Comparison of ENCODE assay signal across 19 cellular contexts in the genomic region with DNA sequence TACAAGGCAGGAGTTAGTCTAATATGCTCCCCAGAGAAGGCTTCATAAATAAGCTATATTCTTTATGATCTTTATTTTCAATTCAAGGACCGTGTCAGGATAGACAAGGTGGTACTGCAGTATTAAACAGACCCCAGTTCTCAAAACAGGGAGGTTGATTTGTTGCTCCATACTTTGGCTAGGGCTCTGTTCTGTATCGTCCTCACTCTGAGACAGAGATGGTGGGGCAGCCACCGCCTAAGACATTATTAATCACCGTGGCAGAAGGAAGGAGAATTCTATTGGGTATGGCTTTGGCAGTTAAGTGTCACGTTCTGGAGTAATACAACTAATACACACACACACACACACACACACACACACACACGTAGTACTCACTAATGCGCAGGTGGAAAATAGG.
"Had no signal": no experiment of that assay in that cellular context is flagged by ENCODE, and none has a peak within 500 bp of the region (broad histone marks: within the 10 kb centered on the region; RNA-seq: fewer than 3 reads in every experiment).

No MANE protein-coding gene starts in this region.

- H3K27ac ChIP-seq: epithelial cell of prostate, esophagus squamous epithelium, lower lobe of right lung, parathyroid adenoma, psoas muscle, stomach, thyroid gland had no signal

- H3K27me3 ChIP-seq: esophagus squamous epithelium, stomach, thyroid gland had no signal

- H3K4me1 ChIP-seq: esophagus squamous epithelium, lower lobe of right lung, parathyroid adenoma, psoas muscle, stomach, thyroid gland had no signal

- H3K9me3 ChIP-seq: esophagus squamous epithelium, lower lobe of right lung, psoas muscle, stomach, thyroid gland had no signal

- H3K9ac ChIP-seq: parathyroid adenoma had no signal

- H3K4me3 ChIP-seq: esophagus squamous epithelium, lower lobe of right lung, psoas muscle, stomach, thyroid gland had no signal

- FAIRE-seq: small intestine, urothelium cell line had no signal

- DNase-seq: effector memory CD4-positive, alpha-beta T cell; esophagus squamous epithelium; foreskin fibroblast; head of caudate nucleus; hypothalamus; kidney glomerular epithelial cell; lower lobe of right lung; naive B cell; occipital lobe; psoas muscle; small intestine; stimulated activated CD4-positive, alpha-beta T cell treated with anti-CD3 and anti-CD28 coated beads, Interleukin-12 subunit alpha, Interleukin-12 subunit beta, amount 100 ng/mL, for 4 hours; stimulated activated naive CD4-positive, alpha-beta T cell; stomach; thyroid gland had no signal

- H3K36me3 ChIP-seq: esophagus squamous epithelium, lower lobe of right lung, stomach, thyroid gland had no signal

- H3K79me2 ChIP-seq: parathyroid adenoma had no signal

- H2AFZ ChIP-seq: parathyroid adenoma had no signal

- ATAC-seq: left lobe of liver, lower lobe of right lung, psoas muscle had no signal
